In the genomic region with DNA sequence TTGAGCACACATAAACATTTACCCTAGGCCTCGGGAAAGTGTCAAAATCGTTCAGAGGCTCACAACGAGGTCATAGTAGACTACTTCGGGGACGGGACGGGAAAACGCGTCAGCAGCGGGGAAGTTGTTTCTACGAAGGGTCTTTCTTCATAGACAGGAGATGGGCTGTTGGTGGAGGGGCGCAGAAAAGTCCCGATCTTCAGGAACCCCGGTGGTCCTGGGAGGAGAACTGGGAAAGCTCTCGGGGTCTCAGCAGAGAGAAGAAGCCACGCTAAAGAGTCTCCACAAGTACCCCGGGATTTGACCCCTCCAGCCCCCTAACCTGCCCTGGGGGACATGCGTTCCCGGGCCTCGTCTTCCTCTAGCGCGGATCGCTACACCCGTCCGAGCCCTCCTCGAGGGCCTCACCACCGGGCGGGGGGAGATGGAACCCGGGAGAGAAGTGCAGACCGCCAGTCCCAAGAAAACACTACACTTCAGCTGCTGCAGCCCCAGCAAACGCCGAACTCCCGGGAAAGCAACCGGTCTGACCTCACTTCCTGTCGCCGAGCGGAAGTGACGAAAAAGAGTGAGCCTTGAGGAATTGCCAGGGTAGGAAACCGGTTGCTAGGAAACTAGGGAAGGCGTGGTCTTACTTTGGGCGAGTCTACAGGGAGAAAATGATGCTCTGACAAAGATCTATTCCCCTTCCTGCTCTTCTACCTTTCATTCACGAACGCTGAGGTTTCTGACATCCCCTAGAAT, we compare ENCODE assay signal across 1 cellular context.
TF ChIP-seq lines count a peak whose summit lies in the region.

A gene (minus strand): TSS at position 534 of the 744 bp plus-strand sequence. CDS start 1,611 bp downstream, outside the sequence.

TF ChIP-seq in HepG2, 621 proteins besides CTCF, POLR2A, EP300 and RAD21 (continued from another document and continues in another):
- TF ChIP-seq, protein P1, sequence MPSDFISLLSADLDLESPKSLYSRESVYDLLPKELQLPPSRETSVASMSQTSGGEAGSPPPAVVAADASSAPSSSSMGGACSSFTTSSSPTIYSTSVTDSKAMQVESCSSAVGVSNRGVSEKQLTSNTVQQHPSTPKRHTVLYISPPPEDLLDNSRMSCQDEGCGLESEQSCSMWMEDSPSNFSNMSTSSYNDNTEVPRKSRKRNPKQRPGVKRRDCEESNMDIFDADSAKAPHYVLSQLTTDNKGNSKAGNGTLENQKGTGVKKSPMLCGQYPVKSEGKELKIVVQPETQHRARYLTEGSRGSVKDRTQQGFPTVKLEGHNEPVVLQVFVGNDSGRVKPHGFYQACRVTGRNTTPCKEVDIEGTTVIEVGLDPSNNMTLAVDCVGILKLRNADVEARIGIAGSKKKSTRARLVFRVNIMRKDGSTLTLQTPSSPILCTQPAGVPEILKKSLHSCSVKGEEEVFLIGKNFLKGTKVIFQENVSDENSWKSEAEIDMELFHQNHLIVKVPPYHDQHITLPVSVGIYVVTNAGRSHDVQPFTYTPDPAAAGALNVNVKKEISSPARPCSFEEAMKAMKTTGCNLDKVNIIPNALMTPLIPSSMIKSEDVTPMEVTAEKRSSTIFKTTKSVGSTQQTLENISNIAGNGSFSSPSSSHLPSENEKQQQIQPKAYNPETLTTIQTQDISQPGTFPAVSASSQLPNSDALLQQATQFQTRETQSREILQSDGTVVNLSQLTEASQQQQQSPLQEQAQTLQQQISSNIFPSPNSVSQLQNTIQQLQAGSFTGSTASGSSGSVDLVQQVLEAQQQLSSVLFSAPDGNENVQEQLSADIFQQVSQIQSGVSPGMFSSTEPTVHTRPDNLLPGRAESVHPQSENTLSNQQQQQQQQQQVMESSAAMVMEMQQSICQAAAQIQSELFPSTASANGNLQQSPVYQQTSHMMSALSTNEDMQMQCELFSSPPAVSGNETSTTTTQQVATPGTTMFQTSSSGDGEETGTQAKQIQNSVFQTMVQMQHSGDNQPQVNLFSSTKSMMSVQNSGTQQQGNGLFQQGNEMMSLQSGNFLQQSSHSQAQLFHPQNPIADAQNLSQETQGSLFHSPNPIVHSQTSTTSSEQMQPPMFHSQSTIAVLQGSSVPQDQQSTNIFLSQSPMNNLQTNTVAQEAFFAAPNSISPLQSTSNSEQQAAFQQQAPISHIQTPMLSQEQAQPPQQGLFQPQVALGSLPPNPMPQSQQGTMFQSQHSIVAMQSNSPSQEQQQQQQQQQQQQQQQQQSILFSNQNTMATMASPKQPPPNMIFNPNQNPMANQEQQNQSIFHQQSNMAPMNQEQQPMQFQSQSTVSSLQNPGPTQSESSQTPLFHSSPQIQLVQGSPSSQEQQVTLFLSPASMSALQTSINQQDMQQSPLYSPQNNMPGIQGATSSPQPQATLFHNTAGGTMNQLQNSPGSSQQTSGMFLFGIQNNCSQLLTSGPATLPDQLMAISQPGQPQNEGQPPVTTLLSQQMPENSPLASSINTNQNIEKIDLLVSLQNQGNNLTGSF (CRISPR knock-in tag; IDR thresholded peaks at IDR 0.05), result no peak
- TF ChIP-seq PHF8 (CRISPR knock-in tag; IDR thresholded peaks at IDR 0.05), result peak; percentile 85
- TF ChIP-seq, protein P2, sequence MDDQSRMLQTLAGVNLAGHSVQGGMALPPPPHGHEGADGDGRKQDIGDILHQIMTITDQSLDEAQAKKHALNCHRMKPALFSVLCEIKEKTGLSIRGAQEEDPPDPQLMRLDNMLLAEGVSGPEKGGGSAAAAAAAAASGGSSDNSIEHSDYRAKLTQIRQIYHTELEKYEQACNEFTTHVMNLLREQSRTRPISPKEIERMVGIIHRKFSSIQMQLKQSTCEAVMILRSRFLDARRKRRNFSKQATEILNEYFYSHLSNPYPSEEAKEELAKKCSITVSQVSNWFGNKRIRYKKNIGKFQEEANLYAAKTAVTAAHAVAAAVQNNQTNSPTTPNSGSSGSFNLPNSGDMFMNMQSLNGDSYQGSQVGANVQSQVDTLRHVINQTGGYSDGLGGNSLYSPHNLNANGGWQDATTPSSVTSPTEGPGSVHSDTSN (CRISPR knock-in tag; IDR thresholded peaks at IDR 0.05; ENCODE audit: borderline replicate concordance), result no peak
- TF ChIP-seq ZNF7 (CRISPR knock-in tag; IDR thresholded peaks at IDR 0.05), result no peak
- TF ChIP-seq ZNF777 (CRISPR knock-in tag; IDR thresholded peaks at IDR 0.05), result no peak
- TF ChIP-seq, protein P3, sequence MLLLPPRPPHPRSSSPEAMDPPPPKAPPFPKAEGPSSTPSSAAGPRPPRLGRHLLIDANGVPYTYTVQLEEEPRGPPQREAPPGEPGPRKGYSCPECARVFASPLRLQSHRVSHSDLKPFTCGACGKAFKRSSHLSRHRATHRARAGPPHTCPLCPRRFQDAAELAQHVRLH (CRISPR knock-in tag; IDR thresholded peaks at IDR 0.05; ENCODE audit: borderline replicate concordance, low read depth), result no peak
- no peak for TF ChIP-seq ZNF615 (CRISPR knock-in tag; IDR thresholded peaks at IDR 0.05; ENCODE audit: borderline replicate concordance)
- TF ChIP-seq KDM2A (CRISPR knock-in tag; IDR thresholded peaks at IDR 0.05; ENCODE audit: borderline replicate concordance, low read depth), result peak; percentile 64
- TF ChIP-seq ZFX (CRISPR knock-in tag; IDR thresholded peaks at IDR 0.05; ENCODE audit: low read depth), result peak; percentile 57; the same call in 1 of the 2 replicates
- TF ChIP-seq, protein P4, sequence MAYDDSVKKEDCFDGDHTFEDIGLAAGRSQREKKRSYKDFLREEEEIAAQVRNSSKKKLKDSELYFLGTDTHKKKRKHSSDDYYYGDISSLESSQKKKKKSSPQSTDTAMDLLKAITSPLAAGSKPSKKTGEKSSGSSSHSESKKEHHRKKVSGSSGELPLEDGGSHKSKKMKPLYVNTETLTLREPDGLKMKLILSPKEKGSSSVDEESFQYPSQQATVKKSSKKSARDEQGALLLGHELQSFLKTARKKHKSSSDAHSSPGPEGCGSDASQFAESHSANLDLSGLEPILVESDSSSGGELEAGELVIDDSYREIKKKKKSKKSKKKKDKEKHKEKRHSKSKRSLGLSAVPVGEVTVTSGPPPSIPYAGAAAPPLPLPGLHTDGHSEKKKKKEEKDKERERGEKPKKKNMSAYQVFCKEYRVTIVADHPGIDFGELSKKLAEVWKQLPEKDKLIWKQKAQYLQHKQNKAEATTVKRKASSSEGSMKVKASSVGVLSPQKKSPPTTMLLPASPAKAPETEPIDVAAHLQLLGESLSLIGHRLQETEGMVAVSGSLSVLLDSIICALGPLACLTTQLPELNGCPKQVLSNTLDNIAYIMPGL (CRISPR knock-in tag; IDR thresholded peaks at IDR 0.05; ENCODE audit: borderline replicate concordance in 1 of 2, low read depth in 1 of 2), result peak in 1 of 2 experiments; percentile 64; a peak in 1 of 4 replicates
- TF ChIP-seq GTF3A (CRISPR knock-in tag; conservative IDR thresholded peaks at IDR 0.05), result no peak
- 0 out of 2 replicates have a peak, but pooled peaks have one; percentile 21 for TF ChIP-seq SIN3B (IDR thresholded peaks at IDR 0.05; ENCODE audit: low read length)
- TF ChIP-seq ASH2L (IDR thresholded peaks at IDR 0.05; ENCODE audit: insufficient read length, low read depth, low read length), result peak; percentile 83
- TF ChIP-seq DMAP1 (CRISPR knock-in tag; IDR thresholded peaks at IDR 0.05), result no peak; the same call in 1 of the 2 replicates
- no peak for TF ChIP-seq ZNF264 (CRISPR knock-in tag; IDR thresholded peaks at IDR 0.05)
- no peak for TF ChIP-seq MTA3 (CRISPR knock-in tag; IDR thresholded peaks at IDR 0.05)
- TF ChIP-seq SAP130 (CRISPR knock-in tag; IDR thresholded peaks at IDR 0.05; ENCODE audit: low read depth), result peak; percentile 91
- TF ChIP-seq, protein P5, sequence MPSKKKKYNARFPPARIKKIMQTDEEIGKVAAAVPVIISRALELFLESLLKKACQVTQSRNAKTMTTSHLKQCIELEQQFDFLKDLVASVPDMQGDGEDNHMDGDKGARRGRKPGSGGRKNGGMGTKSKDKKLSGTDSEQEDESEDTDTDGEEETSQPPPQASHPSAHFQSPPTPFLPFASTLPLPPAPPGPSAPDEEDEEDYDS (CRISPR knock-in tag; IDR thresholded peaks at IDR 0.05), result peak; percentile 33; the same call in 1 of the 2 replicates
- no peak for TF ChIP-seq TCF12 (IDR thresholded peaks at IDR 0.05)
- TF ChIP-seq TCF12 (CRISPR knock-in tag; IDR thresholded peaks at IDR 0.05), result no peak
- TF ChIP-seq RNF2 (conservative IDR thresholded peaks at IDR 0.05; ENCODE audit: low read depth), result no peak
- TF ChIP-seq ISL2 (CRISPR knock-in tag; IDR thresholded peaks at IDR 0.05), result no peak
- TF ChIP-seq THAP11 (CRISPR knock-in tag; IDR thresholded peaks at IDR 0.05), result peak; percentile 90
- TF ChIP-seq MATR3 (CRISPR knock-in tag; IDR thresholded peaks at IDR 0.05), result no peak
- TF ChIP-seq, protein P6, sequence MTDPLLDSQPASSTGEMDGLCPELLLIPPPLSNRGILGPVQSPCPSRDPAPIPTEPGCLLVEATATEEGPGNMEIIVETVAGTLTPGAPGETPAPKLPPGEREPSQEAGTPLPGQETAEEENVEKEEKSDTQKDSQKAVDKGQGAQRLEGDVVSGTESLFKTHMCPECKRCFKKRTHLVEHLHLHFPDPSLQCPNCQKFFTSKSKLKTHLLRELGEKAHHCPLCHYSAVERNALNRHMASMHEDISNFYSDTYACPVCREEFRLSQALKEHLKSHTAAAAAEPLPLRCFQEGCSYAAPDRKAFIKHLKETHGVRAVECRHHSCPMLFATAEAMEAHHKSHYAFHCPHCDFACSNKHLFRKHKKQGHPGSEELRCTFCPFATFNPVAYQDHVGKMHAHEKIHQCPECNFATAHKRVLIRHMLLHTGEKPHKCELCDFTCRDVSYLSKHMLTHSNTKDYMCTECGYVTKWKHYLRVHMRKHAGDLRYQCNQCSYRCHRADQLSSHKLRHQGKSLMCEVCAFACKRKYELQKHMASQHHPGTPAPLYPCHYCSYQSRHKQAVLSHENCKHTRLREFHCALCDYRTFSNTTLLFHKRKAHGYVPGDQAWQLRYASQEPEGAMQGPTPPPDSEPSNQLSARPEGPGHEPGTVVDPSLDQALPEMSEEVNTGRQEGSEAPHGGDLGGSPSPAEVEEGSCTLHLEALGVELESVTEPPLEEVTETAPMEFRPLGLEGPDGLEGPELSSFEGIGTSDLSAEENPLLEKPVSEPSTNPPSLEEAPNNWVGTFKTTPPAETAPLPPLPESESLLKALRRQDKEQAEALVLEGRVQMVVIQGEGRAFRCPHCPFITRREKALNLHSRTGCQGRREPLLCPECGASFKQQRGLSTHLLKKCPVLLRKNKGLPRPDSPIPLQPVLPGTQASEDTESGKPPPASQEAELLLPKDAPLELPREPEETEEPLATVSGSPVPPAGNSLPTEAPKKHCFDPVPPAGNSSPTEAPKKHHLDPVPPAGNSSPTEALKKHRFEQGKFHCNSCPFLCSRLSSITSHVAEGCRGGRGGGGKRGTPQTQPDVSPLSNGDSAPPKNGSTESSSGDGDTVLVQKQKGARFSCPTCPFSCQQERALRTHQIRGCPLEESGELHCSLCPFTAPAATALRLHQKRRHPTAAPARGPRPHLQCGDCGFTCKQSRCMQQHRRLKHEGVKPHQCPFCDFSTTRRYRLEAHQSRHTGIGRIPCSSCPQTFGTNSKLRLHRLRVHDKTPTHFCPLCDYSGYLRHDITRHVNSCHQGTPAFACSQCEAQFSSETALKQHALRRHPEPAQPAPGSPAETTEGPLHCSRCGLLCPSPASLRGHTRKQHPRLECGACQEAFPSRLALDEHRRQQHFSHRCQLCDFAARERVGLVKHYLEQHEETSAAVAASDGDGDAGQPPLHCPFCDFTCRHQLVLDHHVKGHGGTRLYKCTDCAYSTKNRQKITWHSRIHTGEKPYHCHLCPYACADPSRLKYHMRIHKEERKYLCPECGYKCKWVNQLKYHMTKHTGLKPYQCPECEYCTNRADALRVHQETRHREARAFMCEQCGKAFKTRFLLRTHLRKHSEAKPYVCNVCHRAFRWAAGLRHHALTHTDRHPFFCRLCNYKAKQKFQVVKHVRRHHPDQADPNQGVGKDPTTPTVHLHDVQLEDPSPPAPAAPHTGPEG (CRISPR knock-in tag; IDR thresholded peaks at IDR 0.05), result no peak
- TF ChIP-seq SYNCRIP (IDR thresholded peaks at IDR 0.05; ENCODE audit: insufficient read depth, low read depth, low read length), result no peak
- TF ChIP-seq, protein P7, sequence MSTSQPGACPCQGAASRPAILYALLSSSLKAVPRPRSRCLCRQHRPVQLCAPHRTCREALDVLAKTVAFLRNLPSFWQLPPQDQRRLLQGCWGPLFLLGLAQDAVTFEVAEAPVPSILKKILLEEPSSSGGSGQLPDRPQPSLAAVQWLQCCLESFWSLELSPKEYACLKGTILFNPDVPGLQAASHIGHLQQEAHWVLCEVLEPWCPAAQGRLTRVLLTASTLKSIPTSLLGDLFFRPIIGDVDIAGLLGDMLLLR (CRISPR knock-in tag; IDR thresholded peaks at IDR 0.05), result no peak
- TF ChIP-seq, protein P8, sequence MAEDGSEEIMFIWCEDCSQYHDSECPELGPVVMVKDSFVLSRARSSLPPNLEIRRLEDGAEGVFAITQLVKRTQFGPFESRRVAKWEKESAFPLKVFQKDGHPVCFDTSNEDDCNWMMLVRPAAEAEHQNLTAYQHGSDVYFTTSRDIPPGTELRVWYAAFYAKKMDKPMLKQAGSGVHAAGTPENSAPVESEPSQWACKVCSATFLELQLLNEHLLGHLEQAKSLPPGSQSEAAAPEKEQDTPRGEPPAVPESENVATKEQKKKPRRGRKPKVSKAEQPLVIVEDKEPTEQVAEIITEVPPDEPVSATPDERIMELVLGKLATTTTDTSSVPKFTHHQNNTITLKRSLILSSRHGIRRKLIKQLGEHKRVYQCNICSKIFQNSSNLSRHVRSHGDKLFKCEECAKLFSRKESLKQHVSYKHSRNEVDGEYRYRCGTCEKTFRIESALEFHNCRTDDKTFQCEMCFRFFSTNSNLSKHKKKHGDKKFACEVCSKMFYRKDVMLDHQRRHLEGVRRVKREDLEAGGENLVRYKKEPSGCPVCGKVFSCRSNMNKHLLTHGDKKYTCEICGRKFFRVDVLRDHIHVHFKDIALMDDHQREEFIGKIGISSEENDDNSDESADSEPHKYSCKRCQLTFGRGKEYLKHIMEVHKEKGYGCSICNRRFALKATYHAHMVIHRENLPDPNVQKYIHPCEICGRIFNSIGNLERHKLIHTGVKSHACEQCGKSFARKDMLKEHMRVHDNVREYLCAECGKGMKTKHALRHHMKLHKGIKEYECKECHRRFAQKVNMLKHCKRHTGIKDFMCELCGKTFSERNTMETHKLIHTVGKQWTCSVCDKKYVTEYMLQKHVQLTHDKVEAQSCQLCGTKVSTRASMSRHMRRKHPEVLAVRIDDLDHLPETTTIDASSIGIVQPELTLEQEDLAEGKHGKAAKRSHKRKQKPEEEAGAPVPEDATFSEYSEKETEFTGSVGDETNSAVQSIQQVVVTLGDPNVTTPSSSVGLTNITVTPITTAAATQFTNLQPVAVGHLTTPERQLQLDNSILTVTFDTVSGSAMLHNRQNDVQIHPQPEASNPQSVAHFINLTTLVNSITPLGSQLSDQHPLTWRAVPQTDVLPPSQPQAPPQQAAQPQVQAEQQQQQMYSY (CRISPR knock-in tag; IDR thresholded peaks at IDR 0.05), result no peak
- TF ChIP-seq, protein P9, sequence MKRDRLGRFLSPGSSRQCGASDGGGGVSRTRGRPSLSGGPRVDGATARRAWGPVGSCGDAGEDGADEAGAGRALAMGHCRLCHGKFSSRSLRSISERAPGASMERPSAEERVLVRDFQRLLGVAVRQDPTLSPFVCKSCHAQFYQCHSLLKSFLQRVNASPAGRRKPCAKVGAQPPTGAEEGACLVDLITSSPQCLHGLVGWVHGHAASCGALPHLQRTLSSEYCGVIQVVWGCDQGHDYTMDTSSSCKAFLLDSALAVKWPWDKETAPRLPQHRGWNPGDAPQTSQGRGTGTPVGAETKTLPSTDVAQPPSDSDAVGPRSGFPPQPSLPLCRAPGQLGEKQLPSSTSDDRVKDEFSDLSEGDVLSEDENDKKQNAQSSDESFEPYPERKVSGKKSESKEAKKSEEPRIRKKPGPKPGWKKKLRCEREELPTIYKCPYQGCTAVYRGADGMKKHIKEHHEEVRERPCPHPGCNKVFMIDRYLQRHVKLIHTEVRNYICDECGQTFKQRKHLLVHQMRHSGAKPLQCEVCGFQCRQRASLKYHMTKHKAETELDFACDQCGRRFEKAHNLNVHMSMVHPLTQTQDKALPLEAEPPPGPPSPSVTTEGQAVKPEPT (CRISPR knock-in tag; IDR thresholded peaks at IDR 0.05; ENCODE audit: low read depth), result no peak
- TF ChIP-seq, protein P10, sequence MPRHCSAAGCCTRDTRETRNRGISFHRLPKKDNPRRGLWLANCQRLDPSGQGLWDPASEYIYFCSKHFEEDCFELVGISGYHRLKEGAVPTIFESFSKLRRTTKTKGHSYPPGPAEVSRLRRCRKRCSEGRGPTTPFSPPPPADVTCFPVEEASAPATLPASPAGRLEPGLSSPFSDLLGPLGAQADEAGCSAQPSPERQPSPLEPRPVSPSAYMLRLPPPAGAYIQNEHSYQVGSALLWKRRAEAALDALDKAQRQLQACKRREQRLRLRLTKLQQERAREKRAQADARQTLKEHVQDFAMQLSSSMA (CRISPR knock-in tag; IDR thresholded peaks at IDR 0.05), result no peak
